Comparison of ENCODE assay signal across 25 cellular contexts in genomic region chr1:93222987-93223675, GRCh38.
"Had no signal": no experiment of that assay in that cellular context is flagged by ENCODE, and none has a peak within 500 bp of the region (broad histone marks: within the 10 kb centered on the region; RNA-seq: fewer than 3 reads in every experiment).

No MANE protein-coding gene starts in this region.

- DNase-seq: activated CD4-positive, alpha-beta memory T cell treated with anti-CD3 and anti-CD28 coated beads, Interleukin-2, amount 10 ng/mL, durations not matched to agents 7 days and 5 days; activated CD4-positive, alpha-beta T cell treated with anti-CD3 and anti-CD28 coated beads for 1 hour; activated CD4-positive, alpha-beta T cell treated with anti-CD3 and anti-CD28 coated beads, Interleukin-2, amount 10 ng/mL, durations not matched to agents 7 days and 5 days; activated CD8-positive, alpha-beta memory T cell treated with anti-CD3 and anti-CD28 coated beads, Interleukin-2, amount 50 U/mL, for 48 hours; activated gamma-delta T cell; activated naive CD8-positive, alpha-beta T cell treated with anti-CD3 and anti-CD28 coated beads, Interleukin-2, amount 50 U/mL, for 24 hours; activated T-cell treated with anti-CD3 and anti-CD28 coated beads, Interleukin-2, amount 50 U/mL, for 24 hours; amygdala; cerebellar nuclear complex; colonic mucosa; effector CD8-positive, alpha-beta T cell; erythroblast; naive thymus-derived CD8-positive, alpha-beta T cell; occipital lobe; spleen; stimulated activated naive CD4-positive, alpha-beta T cell; T-helper 17 cell; T1000 had no signal

- H3K9me3 ChIP-seq: colonic mucosa, gastroesophageal sphincter, right atrium auricular region, spleen had no signal

- H3K9ac ChIP-seq: neural progenitor cell, parathyroid adenoma had no signal

- H3K27ac ChIP-seq: cardiac muscle cell, colonic mucosa, gastroesophageal sphincter, neural progenitor cell, parathyroid adenoma, right atrium auricular region, spleen, tibial nerve had no signal

- H3K4me1 ChIP-seq: colonic mucosa, gastroesophageal sphincter, neural progenitor cell, parathyroid adenoma, right atrium auricular region, tibial nerve had no signal

- H3K4me2 ChIP-seq: hepatocyte, neural progenitor cell had no signal

- H2AFZ ChIP-seq: neural progenitor cell, parathyroid adenoma had no signal

- H3K27me3 ChIP-seq: cardiac muscle cell, colonic mucosa, gastroesophageal sphincter, hepatocyte, neural progenitor cell, right atrium auricular region, spleen, tibial nerve had no signal

- H3K4me3 ChIP-seq: cardiac muscle cell, colonic mucosa, gastroesophageal sphincter, hepatocyte, neural progenitor cell, right atrium auricular region, spleen, tibial nerve had no signal

- H3K36me3 ChIP-seq: cardiac muscle cell, colonic mucosa, right atrium auricular region had no signal

- H3K79me2 ChIP-seq: hepatocyte, parathyroid adenoma had no signal
